9 cellular contexts compared by ENCODE assay signal in genomic region chr6:53326372-53327016, GRCh38. TPM values are rescaled to one million over a fixed set of nuclear protein-coding genes. Genes with fewer than 3 reads are reported as not detected.
DNase-seq lines count a peak whose midpoint lies in the region; ATAC-seq and TF ChIP-seq lines count a peak whose summit lies in the region.
"Had no signal": no experiment of that assay in that cellular context is flagged by ENCODE, and none has a peak within 500 bp of the region (broad histone marks: within the 10 kb centered on the region; RNA-seq: fewer than 3 reads in every experiment).

No MANE protein-coding gene starts in this region.

- no peak for TF ChIP-seq CTCF in suprapubic skin (IDR thresholded peaks at IDR 0.05)

- intact Hi-C loops in activated T-helper 1 cell treated with anti-CD3 and anti-CD28 coated beads, Interleukin-12 subunit alpha, Interleukin-12 subunit beta, Interleukin-2, Interleukin-4 antibody, amounts not matched to agents 30 ng/mL and 10 ng/mL and 1 ng/mL, durations not matched to agents 14 hours and 24 hours and 36 hours (cut with micrococcal nuclease) = no loop called here
- intact Hi-C loops in left cardiac atrium (cut with DNase I) = no loop called here

- H3K4me1 Mint-ChIP-seq in activated T-helper 1 cell treated with anti-CD3 and anti-CD28 coated beads, Interleukin-12 subunit alpha, Interleukin-12 subunit beta, Interleukin-2, Interleukin-4 antibody, amounts not matched to agents 30 ng/mL and 10 ng/mL and 1 ng/mL, durations not matched to agents 14 hours and 24 hours and 36 hours (ENCODE audit: low read depth) = peaks cover 68% of the 10 kb centered on the region

- DNase-seq in NCI-H2196 (lab: John Stamatoyannopoulos, UW; ENCODE audit: unreplicated experiment) (peak; percentile 43), NCI-H2196 treated with DMSO at 0.1 percent for 48 hours (lab: John Stamatoyannopoulos, UW; ENCODE audit: unreplicated experiment) (no peak), left cardiac atrium (peak; percentile 65), suprapubic skin (ENCODE audit: low spot score in 2 of 2) (no peak), activated gamma-delta T cell treated with Interleukin-2 at 50 U/mL for 16 hours (no peak)
- no peak for DNase-seq in activated T-helper 1 cell treated with anti-CD3 and anti-CD28 coated beads, Interleukin-12 subunit alpha, Interleukin-12 subunit beta, Interleukin-2, Interleukin-4 antibody, amounts not matched to agents 30 ng/mL and 10 ng/mL and 1 ng/mL, durations not matched to agents 14 hours and 24 hours and 36 hours (ENCODE audit: low spot score)
- DNase-seq in activated CD8-positive, alpha-beta memory T cell treated with anti-CD3 and anti-CD28 coated beads, Interleukin-2, amount 50 U/mL, for 48 hours = no peak

- 33% methylated on average over 11 of the region's 11 CpGs for WGBS in suprapubic skin

- no peak for TF ChIP-seq EP300 in suprapubic skin (IDR thresholded peaks at IDR 0.05)

- H3K27me3 ChIP-seq in suprapubic skin = no peaks in the 10 kb centered on the region
- H3K27me3 ChIP-seq: BLaER1 treated with 17β-estradiol and CSF1 and Interleukin-3, amounts not matched to agents 10 nM and 100 nM had no signal

- ATAC-seq in left cardiac atrium (peak; percentile 76 to 95), HG03460 (IDR thresholded peaks at IDR 0.05; ENCODE audit: unreplicated experiment) (no peak)

- peak overlapping the region; percentile 48 for H3K27ac ChIP-seq in suprapubic skin

- no peak overlapping the region for H3K4me3 ChIP-seq in suprapubic skin
- H3K4me3 ChIP-seq: BLaER1 treated with 17β-estradiol and CSF1 and Interleukin-3, amounts not matched to agents 10 nM and 100 nM had no signal

- no peak for TF ChIP-seq POLR2A in suprapubic skin (IDR thresholded peaks at IDR 0.05)

- H3K27me3 Mint-ChIP-seq in activated T-helper 1 cell treated with anti-CD3 and anti-CD28 coated beads, Interleukin-12 subunit alpha, Interleukin-12 subunit beta, Interleukin-2, Interleukin-4 antibody, amounts not matched to agents 30 ng/mL and 10 ng/mL and 1 ng/mL, durations not matched to agents 14 hours and 24 hours and 36 hours (ENCODE audit: insufficient read depth) = no peaks in the 10 kb centered on the region

- H3K36me3 ChIP-seq in suprapubic skin = no peaks in the 10 kb centered on the region

- no peaks in the 10 kb centered on the region for H3K9me3 Mint-ChIP-seq in activated T-helper 1 cell treated with anti-CD3 and anti-CD28 coated beads, Interleukin-12 subunit alpha, Interleukin-12 subunit beta, Interleukin-2, Interleukin-4 antibody, amounts not matched to agents 30 ng/mL and 10 ng/mL and 1 ng/mL, durations not matched to agents 14 hours and 24 hours and 36 hours

- peak overlapping the region; percentile 45 for H3K27ac Mint-ChIP-seq in activated T-helper 1 cell treated with anti-CD3 and anti-CD28 coated beads, Interleukin-12 subunit alpha, Interleukin-12 subunit beta, Interleukin-2, Interleukin-4 antibody, amounts not matched to agents 30 ng/mL and 10 ng/mL and 1 ng/mL, durations not matched to agents 14 hours and 24 hours and 36 hours

- no peak overlapping the region for H3K4me3 Mint-ChIP-seq in activated T-helper 1 cell treated with anti-CD3 and anti-CD28 coated beads, Interleukin-12 subunit alpha, Interleukin-12 subunit beta, Interleukin-2, Interleukin-4 antibody, amounts not matched to agents 30 ng/mL and 10 ng/mL and 1 ng/mL, durations not matched to agents 14 hours and 24 hours and 36 hours

- peaks cover 26% of the 10 kb centered on the region for H3K36me3 Mint-ChIP-seq in activated T-helper 1 cell treated with anti-CD3 and anti-CD28 coated beads, Interleukin-12 subunit alpha, Interleukin-12 subunit beta, Interleukin-2, Interleukin-4 antibody, amounts not matched to agents 30 ng/mL and 10 ng/mL and 1 ng/mL, durations not matched to agents 14 hours and 24 hours and 36 hours (ENCODE audit: low read depth)

- peaks cover 52% of the 10 kb centered on the region for H3K4me1 ChIP-seq in suprapubic skin

- no peaks in the 10 kb centered on the region for H3K9me3 ChIP-seq in suprapubic skin
- H3K9me3 ChIP-seq: BLaER1 treated with 17β-estradiol and CSF1 and Interleukin-3, amounts not matched to agents 10 nM and 100 nM had no signal

RNA-seq across cellular contexts. Expression of gene ELOVL5, which starts 22.3 kb away (rescaled TPM):
- total RNA-seq in activated T-helper 1 cell treated with anti-CD3 and anti-CD28 coated beads, Interleukin-12 subunit alpha, Interleukin-12 subunit beta, Interleukin-2, Interleukin-4 antibody, amounts not matched to agents 30 ng/mL and 10 ng/mL and 1 ng/mL, durations not matched to agents 14 hours and 24 hours and 36 hours = 121 and 131 TPM in 2 replicates
- total RNA-seq in left cardiac atrium (100 to 1,000 TPM in 1 of 2 donors, 10 to 100 TPM in 1; 66.6 to 106 TPM), suprapubic skin (10 to 100 TPM; 39.7 to 84.2 (median 57.4) TPM)

Comparison
In these comparisons a context has a peak if more than half of its experiments do, and no peak if none do; other contexts are left out.
1. DNase-seq: peak in NCI-H2196 (single experiment) and left cardiac atrium (single experiment); none in NCI-H2196 treated with DMSO at 0.1 percent for 48 hours (single experiment), activated T-helper 1 cell treated with anti-CD3 and anti-CD28 coated beads, Interleukin-12 subunit alpha, Interleukin-12 subunit beta, Interleukin-2, Interleukin-4 antibody, amounts not matched to agents 30 ng/mL and 10 ng/mL and 1 ng/mL, durations not matched to agents 14 hours and 24 hours and 36 hours (single experiment), suprapubic skin (0 of 2), activated CD8-positive, alpha-beta memory T cell treated with anti-CD3 and anti-CD28 coated beads, Interleukin-2, amount 50 U/mL, for 48 hours (single experiment) and activated gamma-delta T cell treated with Interleukin-2 at 50 U/mL for 16 hours (single experiment).